2 cellular contexts compared by ENCODE assay signal in genomic region chr6:149885888-149886287, GRCh38.
TF ChIP-seq lines count a peak whose summit lies in the region.

No MANE protein-coding gene starts in this region.

TF ChIP-seq in A549, 52 proteins besides CTCF, POLR2A, EP300 and RAD21:
- TF ChIP-seq HOXB5 (CRISPR knock-in tag; IDR thresholded peaks at IDR 0.05) (no peak), RCOR1 (IDR thresholded peaks at IDR 0.05; ENCODE audit: low read depth, low read length) (no peak), POLR2AphosphoS2 (conservative IDR thresholded peaks at IDR 0.05; ENCODE audit: low read length) (no peak), HOXA7 (CRISPR knock-in tag; IDR thresholded peaks at IDR 0.05) (no peak), MAX (IDR thresholded peaks at IDR 0.05) (no peak), HDAC2 (IDR thresholded peaks at IDR 0.05) (no peak), CEBPB (IDR thresholded peaks at IDR 0.05) (no peak)
- TF ChIP-seq, protein P1, sequence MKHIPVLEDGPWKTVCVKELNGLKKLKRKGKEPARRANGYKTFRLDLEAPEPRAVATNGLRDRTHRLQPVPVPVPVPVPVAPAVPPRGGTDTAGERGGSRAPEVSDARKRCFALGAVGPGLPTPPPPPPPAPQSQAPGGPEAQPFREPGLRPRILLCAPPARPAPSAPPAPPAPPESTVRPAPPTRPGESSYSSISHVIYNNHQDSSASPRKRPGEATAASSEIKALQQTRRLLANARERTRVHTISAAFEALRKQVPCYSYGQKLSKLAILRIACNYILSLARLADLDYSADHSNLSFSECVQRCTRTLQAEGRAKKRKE (CRISPR knock-in tag; IDR thresholded peaks at IDR 0.05; ENCODE audit: low read depth) = no peak
- TF ChIP-seq, protein P2, sequence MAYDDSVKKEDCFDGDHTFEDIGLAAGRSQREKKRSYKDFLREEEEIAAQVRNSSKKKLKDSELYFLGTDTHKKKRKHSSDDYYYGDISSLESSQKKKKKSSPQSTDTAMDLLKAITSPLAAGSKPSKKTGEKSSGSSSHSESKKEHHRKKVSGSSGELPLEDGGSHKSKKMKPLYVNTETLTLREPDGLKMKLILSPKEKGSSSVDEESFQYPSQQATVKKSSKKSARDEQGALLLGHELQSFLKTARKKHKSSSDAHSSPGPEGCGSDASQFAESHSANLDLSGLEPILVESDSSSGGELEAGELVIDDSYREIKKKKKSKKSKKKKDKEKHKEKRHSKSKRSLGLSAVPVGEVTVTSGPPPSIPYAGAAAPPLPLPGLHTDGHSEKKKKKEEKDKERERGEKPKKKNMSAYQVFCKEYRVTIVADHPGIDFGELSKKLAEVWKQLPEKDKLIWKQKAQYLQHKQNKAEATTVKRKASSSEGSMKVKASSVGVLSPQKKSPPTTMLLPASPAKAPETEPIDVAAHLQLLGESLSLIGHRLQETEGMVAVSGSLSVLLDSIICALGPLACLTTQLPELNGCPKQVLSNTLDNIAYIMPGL (CRISPR knock-in tag; IDR thresholded peaks at IDR 0.05; ENCODE audit: borderline replicate concordance) = no peak

TF ChIP-seq in K562, 482 proteins besides CTCF, POLR2A, EP300 and RAD21:
- TF ChIP-seq ZNF140 (CRISPR knock-in tag; IDR thresholded peaks at IDR 0.05) = no peak
- TF ChIP-seq U2AF2 (optimal IDR thresholded peaks at IDR 0.05; ENCODE audit: low read depth, low read length) = no peak
- no peak for TF ChIP-seq ZNF175 (CRISPR knock-in tag; IDR thresholded peaks at IDR 0.05; ENCODE audit: low read depth)
- no peak for TF ChIP-seq TAF15 (IDR thresholded peaks at IDR 0.05; ENCODE audit: low read depth, low read length)
- TF ChIP-seq ZSCAN29 (IDR thresholded peaks at IDR 0.05) = no peak
- TF ChIP-seq ZNF197 (CRISPR knock-in tag; IDR thresholded peaks at IDR 0.05; ENCODE audit: low read depth) = no peak
- TF ChIP-seq ZNF165 (CRISPR knock-in tag; IDR thresholded peaks at IDR 0.05; ENCODE audit: borderline replicate concordance) = no peak
- TF ChIP-seq KLF10 (CRISPR knock-in tag; IDR thresholded peaks at IDR 0.05) = no peak
- TF ChIP-seq, protein P3, sequence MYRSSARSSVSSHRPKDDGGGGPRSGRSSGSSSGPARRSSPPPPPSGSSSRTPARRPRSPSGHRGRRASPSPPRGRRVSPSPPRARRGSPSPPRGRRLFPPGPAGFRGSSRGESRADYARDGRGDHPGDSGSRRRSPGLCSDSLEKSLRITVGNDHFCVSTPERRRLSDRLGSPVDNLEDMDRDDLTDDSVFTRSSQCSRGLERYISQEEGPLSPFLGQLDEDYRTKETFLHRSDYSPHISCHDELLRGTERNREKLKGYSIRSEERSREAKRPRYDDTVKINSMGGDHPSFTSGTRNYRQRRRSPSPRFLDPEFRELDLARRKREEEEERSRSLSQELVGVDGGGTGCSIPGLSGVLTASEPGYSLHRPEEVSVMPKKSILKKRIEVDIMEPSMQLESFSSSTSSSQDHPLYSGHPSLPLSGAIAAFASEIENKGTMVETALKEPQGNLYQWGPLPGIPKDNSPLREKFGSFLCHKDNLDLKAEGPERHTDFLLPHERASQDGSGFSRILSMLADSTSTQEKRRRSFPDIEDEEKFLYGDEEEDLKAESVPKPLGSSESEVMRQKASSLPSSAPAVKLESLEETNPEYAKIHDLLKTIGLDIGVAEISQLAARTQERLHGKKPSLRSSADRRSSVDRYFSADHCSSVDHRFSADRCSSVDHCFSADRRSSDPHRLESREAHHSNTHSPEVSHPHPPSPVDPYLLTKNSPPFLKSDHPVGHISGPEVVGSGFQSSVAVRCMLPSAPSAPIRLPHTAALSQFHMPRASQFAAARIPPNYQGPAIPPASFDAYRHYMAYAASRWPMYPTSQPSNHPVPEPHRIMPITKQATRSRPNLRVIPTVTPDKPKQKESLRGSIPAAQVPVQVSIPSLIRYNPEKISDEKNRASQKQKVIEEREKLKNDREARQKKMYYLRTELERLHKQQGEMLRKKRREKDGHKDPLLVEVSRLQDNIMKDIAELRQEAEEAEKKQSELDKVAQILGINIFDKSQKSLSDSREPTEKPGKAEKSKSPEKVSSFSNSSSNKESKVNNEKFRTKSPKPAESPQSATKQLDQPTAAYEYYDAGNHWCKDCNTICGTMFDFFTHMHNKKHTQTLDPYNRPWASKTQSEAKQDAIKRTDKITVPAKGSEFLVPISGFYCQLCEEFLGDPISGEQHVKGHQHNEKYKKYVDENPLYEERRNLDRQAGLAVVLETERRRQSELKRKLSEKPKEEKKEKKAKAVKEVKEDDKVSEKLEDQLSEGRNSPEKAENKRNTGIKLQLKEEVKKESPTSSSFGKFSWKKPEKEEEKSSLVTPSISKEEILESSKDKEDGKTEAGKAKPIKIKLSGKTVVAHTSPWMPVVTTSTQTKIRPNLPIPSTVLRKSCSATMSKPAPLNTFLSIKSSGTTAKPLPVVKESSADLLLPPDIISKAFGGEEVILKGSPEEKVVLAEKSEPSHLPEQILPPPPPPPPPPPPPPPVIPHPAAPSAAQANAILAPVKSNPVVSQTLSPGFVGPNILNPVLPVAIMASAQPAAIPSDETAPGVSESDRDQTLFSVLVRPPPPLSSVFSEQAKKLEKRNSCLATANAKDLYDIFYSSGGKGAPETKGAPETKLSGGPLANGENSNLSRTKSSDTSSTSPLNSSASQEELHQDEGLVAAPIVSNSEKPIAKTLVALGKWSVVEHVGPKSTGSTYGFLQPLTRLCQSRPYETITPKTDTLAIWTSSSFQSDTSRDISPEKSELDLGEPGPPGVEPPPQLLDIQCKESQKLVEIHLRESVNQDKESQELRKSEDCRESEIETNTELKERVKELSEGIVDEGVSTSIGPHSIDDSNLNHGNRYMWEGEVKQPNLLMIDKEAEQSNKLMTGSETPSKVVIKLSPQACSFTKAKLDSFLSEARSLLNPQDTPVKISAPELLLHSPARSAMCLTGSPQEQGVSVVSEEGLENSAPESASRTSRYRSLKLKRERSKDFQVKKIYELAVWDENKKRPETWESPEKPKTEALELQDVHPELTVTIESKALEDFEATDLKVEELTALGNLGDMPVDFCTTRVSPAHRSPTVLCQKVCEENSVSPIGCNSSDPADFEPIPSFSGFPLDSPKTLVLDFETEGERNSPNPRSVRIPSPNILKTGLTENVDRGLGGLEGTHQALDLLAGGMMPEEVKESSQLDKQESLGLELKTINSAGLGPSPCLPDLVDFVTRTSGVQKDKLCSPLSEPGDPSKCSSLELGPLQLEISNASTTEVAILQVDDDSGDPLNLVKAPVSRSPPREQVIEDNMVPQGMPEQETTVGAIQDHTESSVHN (IDR thresholded peaks at IDR 0.05; ENCODE audit: borderline replicate concordance in 1 of 2, low read depth in 1 of 2) = no peak
- no peak for TF ChIP-seq ZNF224 (CRISPR knock-in tag; IDR thresholded peaks at IDR 0.05)
- no peak for TF ChIP-seq ETS1 (conservative IDR thresholded peaks at IDR 0.05; ENCODE audit: control insufficient read depth, low read depth, low read length)
- TF ChIP-seq BRD9 (IDR thresholded peaks at IDR 0.05; ENCODE audit: low read depth, partially characterized antibody) = no peak
- no peak for TF ChIP-seq SREBF2 (CRISPR knock-in tag; IDR thresholded peaks at IDR 0.05)
- TF ChIP-seq CEBPG (CRISPR knock-in tag; IDR thresholded peaks at IDR 0.05) = no peak
- TF ChIP-seq CEBPG (tag; conservative IDR thresholded peaks at IDR 0.05 in 1 of 2, IDR thresholded peaks at IDR 0.05 in 1 of 2) = no peak
- no peak for TF ChIP-seq ARHGAP35 (IDR thresholded peaks at IDR 0.05; ENCODE audit: partially characterized antibody)
- no peak for TF ChIP-seq ZNF639 (CRISPR knock-in tag; conservative IDR thresholded peaks at IDR 0.05 in 1 of 2, IDR thresholded peaks at IDR 0.05 in 1 of 2)
